ENCODE assay signal across 19 cellular contexts in genomic region chr6:143125455-143125854, GRCh38.
A peak's percentile ranks its signal among the peaks of the same experiment; 100 is the strongest.
DNase-seq lines count a peak whose midpoint lies in the region; ATAC-seq and TF ChIP-seq lines count a peak whose summit lies in the region.
"Had no signal": no experiment of that assay in that cellular context is flagged by ENCODE, and none has a peak within 500 bp of the region (broad histone marks: within the 10 kb centered on the region; RNA-seq: fewer than 3 reads in every experiment).

No MANE protein-coding gene starts in this region.

- H3K27me3 ChIP-seq in smooth muscle cell (ENCODE audit: low read depth), result no peaks in the 10 kb centered on the region
- no peaks in the 10 kb centered on the region for H3K27me3 ChIP-seq in suprapubic skin
- no peaks in the 10 kb centered on the region for H3K27me3 ChIP-seq in trophoblast cell (ENCODE audit: insufficient read depth, low read length)
- H3K27me3 ChIP-seq: right lobe of liver, vagina had no signal

- no peak for TF ChIP-seq EP300 in suprapubic skin (IDR thresholded peaks at IDR 0.05)

- H4K91ac ChIP-seq in trophoblast cell (ENCODE audit: low read depth, low read length), result no peak overlapping the region

- no peaks in the 10 kb centered on the region for H4K20me1 ChIP-seq in smooth muscle cell (ENCODE audit: low read depth)

- no peak overlapping the region for H2BK12ac ChIP-seq in trophoblast cell (ENCODE audit: low read length)

- H3K27ac ChIP-seq in SK-N-MC, result no peak overlapping the region
- H3K27ac ChIP-seq in smooth muscle cell (ENCODE audit: low read depth), result peak overlapping the region; percentile 61
- H3K27ac ChIP-seq in suprapubic skin, result no peak overlapping the region
- H3K27ac ChIP-seq in trophoblast cell (ENCODE audit: low read depth, low read length), result no peak overlapping the region
- H3K27ac ChIP-seq: right lobe of liver, vagina had no signal

- H3K18ac ChIP-seq in trophoblast cell (ENCODE audit: low read length), result no peak overlapping the region

- no peak overlapping the region for H3K4ac ChIP-seq in trophoblast cell (ENCODE audit: low read depth, low read length)

- H3F3A ChIP-seq in smooth muscle cell (ENCODE audit: low read depth), result no peaks in the 10 kb centered on the region

- no peak overlapping the region for H4K12ac ChIP-seq in trophoblast cell (ENCODE audit: low read depth, low read length)

- H3K36me3 ChIP-seq in SK-N-MC (ENCODE audit: insufficient read depth, low read length) (no peaks in the 10 kb centered on the region), smooth muscle cell (ENCODE audit: low read depth) (no peaks in the 10 kb centered on the region), suprapubic skin (peaks cover 4% of the 10 kb centered on the region), trophoblast cell (ENCODE audit: control insufficient read depth in 1 of 2, insufficient read depth in 2 of 2, low read length in 2 of 2) (peaks cover 0 to 8% of the 10 kb centered on the region in 2 experiments)
- H3K36me3 ChIP-seq: right lobe of liver had no signal

- no peak overlapping the region for H2BK5ac ChIP-seq in trophoblast cell (ENCODE audit: low read depth, low read length, poor library complexity)

- TF ChIP-seq POLR2A in suprapubic skin (IDR thresholded peaks at IDR 0.05), result no peak

- ATAC-seq in GM18502 (IDR thresholded peaks at IDR 0.05; ENCODE audit: poor library complexity, unreplicated experiment) (peak; percentile 37), GM21423 (IDR thresholded peaks at IDR 0.05; ENCODE audit: unreplicated experiment) (no peak)
- ATAC-seq: activated naive CD8-positive, alpha-beta T cell treated with anti-CD3 and anti-CD28 coated beads, Interleukin-2, amount 50 U/mL, for 24 hours; esophagus mucosa; right lobe of liver had no signal

- H4K8ac ChIP-seq in trophoblast cell (ENCODE audit: low read depth, low read length), result no peak overlapping the region

- H3K79me1 ChIP-seq in trophoblast cell (ENCODE audit: low read length), result no peaks in the 10 kb centered on the region

- H3K23ac ChIP-seq in trophoblast cell (ENCODE audit: low read length), result no peak overlapping the region

- DNase-seq in M059J (ENCODE audit: low read depth), result peak; percentile 81
- peak; percentile 60 for DNase-seq in SK-N-MC (ENCODE audit: low read depth, low spot score)
- DNase-seq in smooth muscle cell (lab: John Stamatoyannopoulos, UW; ENCODE audit: unreplicated experiment), result no peak
- no peak for DNase-seq in suprapubic skin (ENCODE audit: low spot score in 2 of 2)
- DNase-seq in trophoblast cell, result no peak
- DNase-seq: activated CD4-positive, CD25-positive, alpha-beta regulatory T cell; activated naive CD8-positive, alpha-beta T cell treated with anti-CD3 and anti-CD28 coated beads, Interleukin-2, amount 50 U/mL, for 24 hours; effector CD4-positive, alpha-beta T cell; NCI-H1694 treated with DMSO at 0.1 percent for 48 hours; NCI-H510A; occipital lobe; OCI-M1; right lobe of liver; SIG-M5; stimulated activated CD4-positive, alpha-beta T cell treated with anti-CD3 and anti-CD28 coated beads, Interleukin-1b, Interleukin-23, amount 100 ng/mL, for 48 hours had no signal

- no peak overlapping the region for H3K14ac ChIP-seq in trophoblast cell (ENCODE audit: low read length)

- 71% methylated on average over 3 of the region's 3 CpGs for WGBS in smooth muscle cell (ENCODE audit: low lambda C conversion rate)
- whole genome bisulfite sequencing in suprapubic skin, result 73% methylated on average over 3 of the region's 3 CpGs
- WGBS in trophoblast cell (ENCODE audit: extremely low coverage, insufficient coverage, insufficient read length), result no CpG with 5 or more reads among the region's 3 CpGs

- H2AK5ac ChIP-seq in trophoblast cell (ENCODE audit: low read length), result no peak overlapping the region

- H3K79me2 ChIP-seq in smooth muscle cell (ENCODE audit: low read depth) (no peaks in the 10 kb centered on the region), trophoblast cell (ENCODE audit: control insufficient read depth, insufficient read depth, low read length, poor library complexity) (no peaks in the 10 kb centered on the region)

- H2BK120ac ChIP-seq in trophoblast cell (ENCODE audit: insufficient read depth, low read length, poor library complexity), result no peak overlapping the region

- H3K4me2 ChIP-seq in smooth muscle cell (peak overlapping the region; percentile 51), trophoblast cell (ENCODE audit: low read length) (no peak overlapping the region)

- H3K9ac ChIP-seq in SK-N-MC (ENCODE audit: insufficient read length) (no peak overlapping the region), smooth muscle cell (ENCODE audit: low read depth) (no peak overlapping the region), trophoblast cell (ENCODE audit: low read length) (no peak overlapping the region)

- H3K9me3 ChIP-seq in SK-N-MC (ENCODE audit: low read depth, low read length), result no peaks in the 10 kb centered on the region
- H3K9me3 ChIP-seq in smooth muscle cell (replicated peaks; ENCODE audit: low read depth), result no peaks in the 10 kb centered on the region
- H3K9me3 ChIP-seq in suprapubic skin, result no peaks in the 10 kb centered on the region
- peaks cover 2% of the 10 kb centered on the region for H3K9me3 ChIP-seq in trophoblast cell (ENCODE audit: insufficient read depth, low read depth, low read length)

- H2AFZ ChIP-seq in smooth muscle cell (ENCODE audit: low read depth), result no peak overlapping the region
- no peak overlapping the region for H2AFZ ChIP-seq in trophoblast cell (ENCODE audit: insufficient read depth, low read length, poor library complexity)

- H3K4me1 ChIP-seq in smooth muscle cell (ENCODE audit: low read depth) (no peaks in the 10 kb centered on the region), suprapubic skin (no peaks in the 10 kb centered on the region), trophoblast cell (ENCODE audit: control insufficient read depth in 1 of 2, insufficient read depth in 2 of 2, low read length in 2 of 2) (no peaks in the 10 kb centered on the region)
- H3K4me1 ChIP-seq: right lobe of liver, vagina had no signal

- H3K4me3 ChIP-seq in SK-N-MC (peak overlapping the region; percentile 16; the same call in 1 of the 2 replicates), smooth muscle cell (no peak overlapping the region), suprapubic skin (no peak overlapping the region), trophoblast cell (ENCODE audit: low read depth, low read length) (no peak overlapping the region)
- H3K4me3 ChIP-seq: right lobe of liver, vagina had no signal

- TF ChIP-seq CTCF in smooth muscle cell (IDR thresholded peaks at IDR 0.05; ENCODE audit: borderline replicate concordance, insufficient read depth, poor library complexity, severe bottlenecking), result no peak
- TF ChIP-seq CTCF in suprapubic skin (IDR thresholded peaks at IDR 0.05), result no peak

Comparison
In these comparisons a context has a peak if more than half of its experiments do, and no peak if none do; other contexts are left out.
1. DNase-seq: peak in M059J (single experiment) and SK-N-MC (single experiment); none in smooth muscle cell (single experiment), suprapubic skin (0 of 2) and trophoblast cell (0 of 2).